9 cellular contexts compared by ENCODE assay signal in the genomic region with DNA sequence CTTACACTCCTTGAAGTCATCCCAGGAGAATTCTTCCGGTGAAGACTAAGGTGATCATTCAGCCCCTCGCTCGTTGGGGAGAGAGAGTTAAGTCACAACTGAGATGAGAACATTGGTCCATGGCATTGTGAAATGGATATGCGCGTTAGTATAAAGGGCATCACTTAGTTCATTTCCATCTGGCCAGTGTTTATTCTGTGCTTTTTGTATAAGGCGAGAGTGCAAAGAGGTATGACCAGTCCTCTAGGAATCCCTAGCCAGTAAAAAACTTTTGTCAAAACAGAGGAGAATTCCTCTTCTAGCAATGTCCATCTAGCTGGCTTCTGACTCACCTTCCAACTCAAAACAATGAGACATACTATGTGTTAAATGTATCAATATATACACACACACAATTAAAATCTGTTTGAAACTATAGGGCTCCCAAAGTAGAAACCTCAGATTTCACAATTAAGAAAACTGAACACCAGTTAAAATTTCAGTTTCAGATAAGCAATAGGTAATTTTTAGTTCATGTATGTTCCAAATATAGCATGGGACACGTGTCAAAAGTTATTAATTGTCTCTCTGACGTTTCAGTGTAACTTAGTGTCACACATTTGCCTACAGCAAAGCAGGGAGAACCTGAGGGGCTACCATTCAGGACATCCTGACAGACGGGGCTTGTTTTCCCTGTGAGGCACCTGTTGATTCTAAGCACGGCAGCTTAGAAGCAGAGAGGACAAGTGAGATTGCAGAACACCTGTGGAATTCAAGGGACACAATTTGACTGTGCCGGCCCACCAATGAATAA.
DNase-seq lines count a peak whose midpoint lies in the region; ATAC-seq and TF ChIP-seq lines count a peak whose summit lies in the region.
"Had no signal": no experiment of that assay in that cellular context is flagged by ENCODE, and none has a peak within 500 bp of the region (broad histone marks: within the 10 kb centered on the region; RNA-seq: fewer than 3 reads in every experiment).

No MANE protein-coding gene starts in this region.

- ATAC-seq in HG02973 (IDR thresholded peaks at IDR 0.05; ENCODE audit: unreplicated experiment) = peak; percentile 67
- peak; percentile 18 for ATAC-seq in activated B cell treated with CpG ODN at 0.5 μM for 24 hours (ENCODE audit: low read depth)
- no peak for ATAC-seq in body of pancreas

- no peak overlapping the region for H3K4me3 Mint-ChIP-seq in MCF 10A (ENCODE audit: unreplicated experiment)
- no peak overlapping the region for H3K4me3 Mint-ChIP-seq in activated B cell treated with CpG ODN at 0.5 μM for 24 hours

- H3K27me3 Mint-ChIP-seq in MCF 10A (ENCODE audit: insufficient read depth, unreplicated experiment) = no peaks in the 10 kb centered on the region
- H3K27me3 Mint-ChIP-seq in activated B cell treated with CpG ODN at 0.5 μM for 24 hours = no peaks in the 10 kb centered on the region

- H3K27me3 ChIP-seq in breast epithelium (no peaks in the 10 kb centered on the region), body of pancreas (no peaks in the 10 kb centered on the region)

- H3K36me3 Mint-ChIP-seq in MCF 10A (ENCODE audit: insufficient read depth, unreplicated experiment) (peaks cover 5% of the 10 kb centered on the region), activated B cell treated with CpG ODN at 0.5 μM for 24 hours (ENCODE audit: low read depth) (no peaks in the 10 kb centered on the region)

- no peaks in the 10 kb centered on the region for H3K36me3 ChIP-seq in breast epithelium
- no peaks in the 10 kb centered on the region for H3K36me3 ChIP-seq in body of pancreas (replicated peaks in 1 of 2; ENCODE audit: insufficient read depth in 1 of 2, low read depth in 2 of 2)

- H3K27ac ChIP-seq in breast epithelium (no peak overlapping the region), body of pancreas (no peak overlapping the region)

- H3K27ac Mint-ChIP-seq in MCF 10A (ENCODE audit: low read depth, unreplicated experiment) (no peak overlapping the region), activated B cell treated with CpG ODN at 0.5 μM for 24 hours (no peak overlapping the region)

- H3K9me3 ChIP-seq in breast epithelium (no peaks in the 10 kb centered on the region), body of pancreas (no peaks in the 10 kb centered on the region)

- H3K4me1 ChIP-seq in breast epithelium (peaks cover 0 to 4% of the 10 kb centered on the region in 2 donors), body of pancreas (no peaks in the 10 kb centered on the region)

- peak; percentile 74 for DNase-seq in MCF 10A (ENCODE audit: unreplicated experiment)
- DNase-seq in breast epithelium (ENCODE audit: low spot score in 2 of 2) = no peak
- no peak for DNase-seq in activated B cell treated with CpG ODN at 0.5 μM for 24 hours
- no peak for DNase-seq in NCI-H2107 (lab: John Stamatoyannopoulos, UW)
- no peak for DNase-seq in body of pancreas
- no peak for DNase-seq in stimulated activated CD4-positive, alpha-beta T cell treated with anti-CD3 and anti-CD28 coated beads, Interleukin-4, amount 100 ng/mL, for 1 hour
- no peak for DNase-seq in T-helper 2 cell
- DNase-seq: anterior cingulate cortex had no signal

- TF ChIP-seq POLR2A in breast epithelium (IDR thresholded peaks at IDR 0.05) (no peak), body of pancreas (IDR thresholded peaks at IDR 0.05) (no peak)

- no peaks in the 10 kb centered on the region for H3K9me3 Mint-ChIP-seq in MCF 10A (ENCODE audit: unreplicated experiment)
- peaks cover 5% of the 10 kb centered on the region for H3K9me3 Mint-ChIP-seq in activated B cell treated with CpG ODN at 0.5 μM for 24 hours

- POLR2A ChIA-PET in MCF 10A (lab: Yijun Ruan, JAX) (interaction anchor here (0.9 to 1.6 kb wide), 3 partner anchors 8 to 10 kb away, joined by 4 to 12 read pairs (median 4); no protein-coding TSS in a partner anchor), activated B cell treated with CpG ODN at 0.5 μM for 24 hours (lab: Charles Lee) (no interaction called here)

- CTCF ChIA-PET in MCF 10A (lab: Yijun Ruan, JAX) = no interaction called here
- CTCF ChIA-PET in activated B cell treated with CpG ODN at 0.5 μM for 24 hours (lab: Charles Lee) = no interaction called here

- intact Hi-C loops in MCF 10A (cut with micrococcal nuclease) = loop anchor here (10.0 kb wide), 1 partner anchor 149 kb away; no protein-coding TSS in a partner anchor
- intact Hi-C loops in breast epithelium (cut with DNase I; ENCODE audit: low total_unique reads) = no loop called here
- intact Hi-C loops in activated B cell treated with CpG ODN at 0.5 μM for 24 hours (cut with micrococcal nuclease) = loop anchor here (10.0 kb wide), 1 partner anchor 1029 kb away; no protein-coding TSS in a partner anchor
- intact Hi-C loops in body of pancreas (cut with DNase I) = no loop called here

- 48 to 66% methylated on average over 11 of the region's 11 CpGs for WGBS in body of pancreas, 2 donors

- no peak overlapping the region for H3K4me3 ChIP-seq in breast epithelium
- H3K4me3 ChIP-seq in body of pancreas = no peak overlapping the region

- no TSS peak for BruUV-seq in MCF 10A (replicated peaks; lab: Mats Ljungman, UMichigan)

- H3K4me1 Mint-ChIP-seq in MCF 10A (ENCODE audit: insufficient read depth, unreplicated experiment) (peaks cover 11% of the 10 kb centered on the region), activated B cell treated with CpG ODN at 0.5 μM for 24 hours (peaks cover 32% of the 10 kb centered on the region)

- TF ChIP-seq CTCF in MCF 10A (IDR thresholded peaks at IDR 0.05; ENCODE audit: unreplicated experiment) (no peak), breast epithelium (IDR thresholded peaks at IDR 0.05) (no peak), activated B cell treated with CpG ODN at 0.5 μM for 24 hours (IDR thresholded peaks at IDR 0.05) (no peak), body of pancreas (IDR thresholded peaks at IDR 0.05) (no peak)

Comparison
In these comparisons a context has a peak if more than half of its experiments do, and no peak if none do; other contexts are left out.
1. intact Hi-C loops: an anchor here in MCF 10A (10.0 kb wide) and activated B cell treated with CpG ODN at 0.5 μM for 24 hours (10.0 kb wide); none called in breast epithelium and body of pancreas.